ENCODE assay signal across 1 cellular context in genomic region chrX:30307466-30307865, GRCh38.
TF ChIP-seq lines count a peak whose summit lies in the region.

No MANE protein-coding gene starts in this region.

TF ChIP-seq in WTC11, 78 proteins besides CTCF, POLR2A, EP300 and RAD21 (continued from another document):
- TF ChIP-seq, protein P1, sequence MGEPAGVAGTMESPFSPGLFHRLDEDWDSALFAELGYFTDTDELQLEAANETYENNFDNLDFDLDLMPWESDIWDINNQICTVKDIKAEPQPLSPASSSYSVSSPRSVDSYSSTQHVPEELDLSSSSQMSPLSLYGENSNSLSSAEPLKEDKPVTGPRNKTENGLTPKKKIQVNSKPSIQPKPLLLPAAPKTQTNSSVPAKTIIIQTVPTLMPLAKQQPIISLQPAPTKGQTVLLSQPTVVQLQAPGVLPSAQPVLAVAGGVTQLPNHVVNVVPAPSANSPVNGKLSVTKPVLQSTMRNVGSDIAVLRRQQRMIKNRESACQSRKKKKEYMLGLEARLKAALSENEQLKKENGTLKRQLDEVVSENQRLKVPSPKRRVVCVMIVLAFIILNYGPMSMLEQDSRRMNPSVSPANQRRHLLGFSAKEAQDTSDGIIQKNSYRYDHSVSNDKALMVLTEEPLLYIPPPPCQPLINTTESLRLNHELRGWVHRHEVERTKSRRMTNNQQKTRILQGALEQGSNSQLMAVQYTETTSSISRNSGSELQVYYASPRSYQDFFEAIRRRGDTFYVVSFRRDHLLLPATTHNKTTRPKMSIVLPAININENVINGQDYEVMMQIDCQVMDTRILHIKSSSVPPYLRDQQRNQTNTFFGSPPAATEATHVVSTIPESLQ (CRISPR knock-in tag; IDR thresholded peaks at IDR 0.05), result no peak
